1 cellular context compared by ENCODE assay signal in genomic region chr21:37684577-37684976, GRCh38.
TF ChIP-seq lines count a peak whose summit lies in the region.

No MANE protein-coding gene starts in this region.

TF ChIP-seq in H1, 55 proteins besides CTCF, POLR2A, EP300 and RAD21 (continued from another document):
- TF ChIP-seq MAX (IDR thresholded peaks at IDR 0.05): no peak
- TF ChIP-seq SIN3A (conservative IDR thresholded peaks at IDR 0.05 in 1 of 2, IDR thresholded peaks at IDR 0.05 in 1 of 2; ENCODE audit: low read depth in 1 of 2, low read length in 2 of 2): no peak
- no peak for TF ChIP-seq USF2 (IDR thresholded peaks at IDR 0.05; ENCODE audit: low read length)
TF ChIP-seq in H1: peak in this region for 0.
